Comparison of ENCODE assay signal across 8 cellular contexts in genomic region chr7:140696679-140697446, GRCh38. TPM values are rescaled to one million over a fixed set of nuclear protein-coding genes. Genes with fewer than 3 reads are reported as not detected.
DNase-seq lines count a peak whose midpoint lies in the region; ATAC-seq and TF ChIP-seq lines count a peak whose summit lies in the region.

Gene NDUFB2, plus strand, starts transcription at chr7:140696708. Its CDS starts 37 bp downstream, at chr7:140696745.

- ATAC-seq in GM18858 (IDR thresholded peaks at IDR 0.05; ENCODE audit: unreplicated experiment) (peak; percentile 92), HG03064 (IDR thresholded peaks at IDR 0.05; ENCODE audit: low read depth, unreplicated experiment) (peak; percentile 96)

- peak within 1 kb of the TSS; percentile 99 for H3K4me3 Mint-ChIP-seq in chondrocyte (ENCODE audit: unreplicated experiment)

- peak within 1 kb of the TSS; percentile 98 for H3K27ac Mint-ChIP-seq in chondrocyte (ENCODE audit: unreplicated experiment)

- peaks cover 6% of the 10 kb centered on the region for H3K36me3 Mint-ChIP-seq in chondrocyte (ENCODE audit: low read depth)

- DNase-seq in AG09309 (ENCODE audit: low read depth) (no peak), NCI-H2196 (lab: John Stamatoyannopoulos, UW; ENCODE audit: unreplicated experiment) (peak; percentile 81), chondrocyte (ENCODE audit: low spot score) (peak; percentile 98), kidney epithelial cell (ENCODE audit: low read depth) (peak; percentile 43)
- peak; percentile 55 to 61 for DNase-seq in stimulated activated CD4-positive, alpha-beta T cell treated with anti-CD3 and anti-CD28 coated beads, Interleukin-15, amount 100 ng/mL, for 48 hours (ENCODE audit: low read depth in 2 of 2)

- no peaks in the 10 kb centered on the region for H3K36me3 ChIP-seq in kidney epithelial cell (ENCODE audit: control insufficient read depth, insufficient read depth, low read length)

- H3K4me3 ChIP-seq in AG09309 (ENCODE audit: control insufficient read depth, low read depth, low read length) = peak within 1 kb of the TSS; percentile 93
- H3K4me3 ChIP-seq in WI38 (ENCODE audit: low read depth, low read length) = peak within 1 kb of the TSS; percentile 72
- peak within 1 kb of the TSS; percentile 100 for H3K4me3 ChIP-seq in kidney epithelial cell (ENCODE audit: low read depth, low read length)

- H3K4me1 Mint-ChIP-seq in chondrocyte (ENCODE audit: low read depth) = peaks cover 31% of the 10 kb centered on the region

- no peaks in the 10 kb centered on the region for H3K27me3 Mint-ChIP-seq in chondrocyte (ENCODE audit: low read depth)

- no peaks in the 10 kb centered on the region for H3K9me3 Mint-ChIP-seq in chondrocyte (ENCODE audit: low read depth)

- H3K27me3 ChIP-seq in kidney epithelial cell (ENCODE audit: control insufficient read depth, insufficient read depth, low read length) = no peaks in the 10 kb centered on the region

- TF ChIP-seq CTCF in AG09309 (IDR thresholded peaks at IDR 0.05; ENCODE audit: control insufficient read depth, insufficient read depth, low read depth, low read length, missing control alignments) (no peak), WI38 (IDR thresholded peaks at IDR 0.05; ENCODE audit: low read depth, low read length) (no peak), chondrocyte (IDR thresholded peaks at IDR 0.05) (no peak), kidney epithelial cell (IDR thresholded peaks at IDR 0.05; ENCODE audit: insufficient read depth, low read length, poor library complexity, severe bottlenecking) (no peak)

RNA-seq across cellular contexts. Expression of gene NDUFB2, which starts in this region (rescaled TPM):
- 186 to 198 TPM (median 193 TPM) in 3 replicates for total RNA-seq in chondrocyte
- 213 and 221 TPM in 2 replicates for total RNA-seq in kidney epithelial cell
